8 cellular contexts compared by ENCODE assay signal in the genomic region with DNA sequence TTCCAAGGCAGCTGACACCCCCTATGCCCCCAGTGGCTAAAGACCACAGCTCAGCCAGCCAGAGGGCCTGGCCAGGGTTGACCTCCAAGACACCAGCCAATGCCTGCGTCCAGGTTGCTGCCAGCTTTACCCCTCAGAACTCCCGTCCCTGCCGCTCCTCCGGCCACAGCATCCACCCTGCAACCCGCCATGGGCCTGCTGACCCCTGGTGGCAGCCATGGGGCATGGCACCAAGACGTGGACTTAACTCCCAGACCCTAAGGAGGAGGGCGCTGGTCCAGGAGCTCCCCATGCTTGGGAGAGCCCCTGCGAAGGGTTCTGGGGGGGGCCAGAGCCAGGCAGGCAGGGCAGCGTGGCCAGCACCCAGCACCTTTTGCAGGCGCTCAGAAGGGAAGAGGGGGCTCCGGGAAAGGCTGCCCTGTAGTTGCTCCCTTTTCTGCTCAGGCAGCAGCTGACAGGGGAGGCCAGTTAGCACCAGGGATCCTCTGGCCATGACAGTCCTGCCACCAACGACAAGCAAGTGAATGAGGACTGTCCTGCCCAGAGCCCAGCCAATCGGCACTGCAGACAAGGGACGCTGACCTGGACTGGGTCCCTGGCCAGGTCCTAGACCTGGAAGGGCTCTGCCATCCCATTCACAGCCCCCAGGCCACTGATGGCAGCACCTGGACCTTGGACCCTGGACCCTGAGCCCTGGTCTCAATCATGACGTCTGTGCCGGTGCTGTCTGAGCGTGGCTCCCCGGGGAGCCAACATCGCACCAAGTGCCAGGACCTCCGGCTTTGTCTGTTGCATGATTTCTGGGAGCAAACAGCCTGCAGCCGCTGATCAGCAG.
DNase-seq lines count a peak whose midpoint lies in the region; ATAC-seq lines count a peak whose summit lies in the region.

No MANE protein-coding gene starts in this region.

- peak; percentile 88 for DNase-seq in COLO668 (lab: John Stamatoyannopoulos, UW; ENCODE audit: unreplicated experiment)
- peak; percentile 6 for DNase-seq in NCI-H2081 treated with DMSO at 0.1 percent for 48 hours (lab: John Stamatoyannopoulos, UW)
- peak; percentile 46 for DNase-seq in central memory CD4-positive, alpha-beta T cell
- peak; percentile 63 for DNase-seq in left lobe of liver (ENCODE audit: low spot score)
- DNase-seq in stimulated activated CD4-positive, alpha-beta T cell treated with anti-CD3 and anti-CD28 coated beads, Interleukin-4, amount 100 ng/mL, for 24 hours, result peak; percentile 52
- DNase-seq in NCI-H187 treated with DMSO at 0.1 percent for 48 hours (lab: John Stamatoyannopoulos, UW), result no peak

- peak; percentile 63 for ATAC-seq in GM21717 (IDR thresholded peaks at IDR 0.05; ENCODE audit: unreplicated experiment)
- ATAC-seq in activated CD4-positive, CD25-positive, alpha-beta regulatory T cell treated with anti-CD3 and anti-CD28 coated beads, Interleukin-2, amount 50 U/mL, for 24 hours, result peak; percentile 52 to 53
- ATAC-seq in left lobe of liver, result peak; percentile 93
